Comparison of ENCODE assay signal across 9 cellular contexts in the genomic region with DNA sequence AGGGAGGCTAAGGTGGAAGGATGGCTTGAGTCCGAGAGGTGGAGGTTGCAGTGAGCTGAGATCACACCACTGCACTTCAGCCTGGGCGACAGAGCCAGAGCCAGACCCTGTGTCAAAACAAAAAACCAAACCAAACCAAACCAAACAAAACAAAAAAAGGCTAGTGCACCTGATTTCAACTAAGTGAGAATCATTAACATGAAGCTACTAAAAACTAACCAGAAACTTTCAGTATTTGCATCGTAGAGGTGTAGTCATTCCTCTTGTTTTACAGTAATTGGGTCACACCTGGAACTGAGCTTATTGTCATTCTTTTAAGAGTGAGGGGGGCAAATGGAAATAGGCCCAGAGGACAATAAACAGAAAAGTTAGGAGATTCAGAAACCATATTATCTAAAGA. TPM values are rescaled to one million over a fixed set of nuclear protein-coding genes. Genes with fewer than 3 reads are reported as not detected.
DNase-seq lines count a peak whose midpoint lies in the region; ATAC-seq and TF ChIP-seq lines count a peak whose summit lies in the region.
"Had no signal": no experiment of that assay in that cellular context is flagged by ENCODE, and none has a peak within 500 bp of the region (broad histone marks: within the 10 kb centered on the region; RNA-seq: fewer than 3 reads in every experiment).

No MANE protein-coding gene starts in this region.

- peaks cover 19% of the 10 kb centered on the region for H3K4me1 Mint-ChIP-seq in activated naive CD8-positive, alpha-beta T cell treated with anti-CD3 and anti-CD28 coated beads for 36 hours

- TF ChIP-seq CTCF in spleen (IDR thresholded peaks at IDR 0.05 in 8 of 11, conservative IDR thresholded peaks at IDR 0.05 in 3 of 11) = no peak

- H3K27me3 ChIP-seq in spleen (replicated peaks in 1 of 7) = no peaks in the 10 kb centered on the region

- peak overlapping the region in 5 of 8 donors; percentile 18 to 84 (median 51) for H3K27ac ChIP-seq in spleen

- H3K4me1 ChIP-seq in spleen = peaks cover 17 to 96% (median 83%) of the 10 kb centered on the region in 6 donors

- H3K9me3 Mint-ChIP-seq in activated naive CD4-positive, alpha-beta T cell treated with anti-CD3 and anti-CD28 coated beads, Interleukin-2, amount 50 U/mL, for 72 hours = peaks cover 0 to 4% of the 10 kb centered on the region in 2 donors
- H3K9me3 Mint-ChIP-seq in activated naive CD8-positive, alpha-beta T cell treated with anti-CD3 and anti-CD28 coated beads for 36 hours = no peaks in the 10 kb centered on the region

- no peaks in the 10 kb centered on the region for H3K27me3 Mint-ChIP-seq in activated naive CD8-positive, alpha-beta T cell treated with anti-CD3 and anti-CD28 coated beads for 36 hours

- H3K4me3 ChIP-seq in spleen = no peak overlapping the region

- no peak overlapping the region for H3K4me3 Mint-ChIP-seq in activated naive CD8-positive, alpha-beta T cell treated with anti-CD3 and anti-CD28 coated beads for 36 hours

- H3K36me3 ChIP-seq in spleen = peaks cover 0 to 51% (median 3%) of the 10 kb centered on the region in 6 donors

- no peaks in the 10 kb centered on the region for H3K9me3 ChIP-seq in spleen

- no peak for TF ChIP-seq POLR2A in spleen (IDR thresholded peaks at IDR 0.05)

- ATAC-seq in activated naive CD4-positive, alpha-beta T cell treated with anti-CD3 and anti-CD28 coated beads, Interleukin-2, amount 50 U/mL, for 72 hours = peak; percentile 41 to 93
- ATAC-seq in GM21737 (IDR thresholded peaks at IDR 0.05; ENCODE audit: unreplicated experiment) = peak; percentile 74
- ATAC-seq in HG03442 (IDR thresholded peaks at IDR 0.05; ENCODE audit: unreplicated experiment) = peak; percentile 52

- H3K27ac Mint-ChIP-seq in activated naive CD4-positive, alpha-beta T cell treated with anti-CD3 and anti-CD28 coated beads, Interleukin-2, amount 50 U/mL, for 72 hours = peak overlapping the region; percentile 75 to 97
- no peak overlapping the region for H3K27ac Mint-ChIP-seq in activated naive CD8-positive, alpha-beta T cell treated with anti-CD3 and anti-CD28 coated beads for 36 hours

- intact Hi-C loops in spleen (cut with DNase I; ENCODE audit: low total_unique reads) = no loop called here

- H3K36me3 Mint-ChIP-seq in activated naive CD4-positive, alpha-beta T cell treated with anti-CD3 and anti-CD28 coated beads, Interleukin-2, amount 50 U/mL, for 72 hours = peaks cover 5 to 31% of the 10 kb centered on the region in 2 donors
- peaks cover 27% of the 10 kb centered on the region for H3K36me3 Mint-ChIP-seq in activated naive CD8-positive, alpha-beta T cell treated with anti-CD3 and anti-CD28 coated beads for 36 hours

- DNase-seq in activated naive CD4-positive, alpha-beta T cell treated with anti-CD3 and anti-CD28 coated beads, Interleukin-2, amount 50 U/mL, for 72 hours (ENCODE audit: low spot score in 2 of 2) = no peak
- DNase-seq in activated naive CD4-positive, alpha-beta T cell treated with Interleukin-2 at 50 U/mL for 16 hours = no peak
- DNase-seq in spleen = no peak
- DNase-seq in activated naive CD8-positive, alpha-beta T cell treated with anti-CD3 and anti-CD28 coated beads for 36 hours = no peak
- no peak for DNase-seq in midbrain (lab: John Stamatoyannopoulos, UW)
- DNase-seq in HCEC 1CT = no peak
- DNase-seq: NCI-H1105 had no signal

- WGBS in spleen, 5 donors = 82 to 89% (median 85%) methylated on average over 3 of the region's 3 CpGs

RNA-seq across cellular contexts. Expression of a gene that starts 58.5 kb away (rescaled TPM):
- 10 to 100 TPM; 32.0 to 96.6 TPM for total RNA-seq in activated naive CD4-positive, alpha-beta T cell treated with anti-CD3 and anti-CD28 coated beads, Interleukin-2, amount 50 U/mL, for 72 hours
- 100 to 1,000 TPM; 160 to 247 (median 211) TPM for total RNA-seq in spleen
- polyA plus RNA-seq in spleen = 10 to 100 TPM; 46.7 to 67.5 (median 59.3) TPM
- 10 to 100 TPM; 97.4 to 98.8 TPM for total RNA-seq in activated naive CD8-positive, alpha-beta T cell treated with anti-CD3 and anti-CD28 coated beads for 36 hours
